Comparison of ENCODE assay signal across 9 cellular contexts in genomic region chr20:63216849-63217471, GRCh38. TPM values are rescaled to one million over a fixed set of nuclear protein-coding genes. Genes with fewer than 3 reads are reported as not detected.
A peak's percentile ranks its signal among the peaks of the same experiment; 100 is the strongest.
DNase-seq lines count a peak whose midpoint lies in the region; ATAC-seq and TF ChIP-seq lines count a peak whose summit lies in the region.
"Had no signal": no experiment of that assay in that cellular context is flagged by ENCODE, and none has a peak within 500 bp of the region (broad histone marks: within the 10 kb centered on the region; RNA-seq: fewer than 3 reads in every experiment).

No MANE protein-coding gene starts in this region.

- TF ChIP-seq CTCF in MCF 10A (IDR thresholded peaks at IDR 0.05; ENCODE audit: unreplicated experiment), result no peak

- peak overlapping the region; percentile 55 for H3K4me3 ChIP-seq in mononuclear cell (ENCODE audit: low read length)

- intact Hi-C loops in MCF 10A (cut with micrococcal nuclease), result no loop called here

- ATAC-seq in stimulated activated naive CD8-positive, alpha-beta T cell treated with anti-CD3 and anti-CD28 coated beads, Interleukin-15, Interleukin-2, amounts not matched to agents 100 U/mL and 50 U/mL, for 24 hours, result no peak
- no peak for ATAC-seq in GM19467 (IDR thresholded peaks at IDR 0.05; ENCODE audit: unreplicated experiment)

- H3K9me3 ChIP-seq in mononuclear cell (ENCODE audit: low read depth, low read length), result no peaks in the 10 kb centered on the region

- H3K9me3 Mint-ChIP-seq in stimulated activated naive CD8-positive, alpha-beta T cell treated with anti-CD3 and anti-CD28 coated beads, Interleukin-15, Interleukin-2, amounts not matched to agents 100 ng/mL and 50 ng/mL, for 24 hours, result no peaks in the 10 kb centered on the region
- no peaks in the 10 kb centered on the region for H3K9me3 Mint-ChIP-seq in MCF 10A (ENCODE audit: unreplicated experiment)

- CTCF ChIA-PET in MCF 10A (lab: Yijun Ruan, JAX), result interaction anchor here (0.6 to 1.3 kb wide), 2 partner anchors 30 to 34 kb away, joined by 3 to 8 read pairs; no protein-coding TSS in a partner anchor

- peak overlapping the region; percentile 85 for H3K27ac Mint-ChIP-seq in stimulated activated naive CD8-positive, alpha-beta T cell treated with anti-CD3 and anti-CD28 coated beads, Interleukin-15, Interleukin-2, amounts not matched to agents 100 ng/mL and 50 ng/mL, for 24 hours
- H3K27ac Mint-ChIP-seq in MCF 10A (ENCODE audit: low read depth, unreplicated experiment), result peak overlapping the region; percentile 82

- peaks cover 33% of the 10 kb centered on the region for H3K36me3 Mint-ChIP-seq in stimulated activated naive CD8-positive, alpha-beta T cell treated with anti-CD3 and anti-CD28 coated beads, Interleukin-15, Interleukin-2, amounts not matched to agents 100 ng/mL and 50 ng/mL, for 24 hours (ENCODE audit: low read depth)
- H3K36me3 Mint-ChIP-seq in MCF 10A (ENCODE audit: insufficient read depth, unreplicated experiment), result peaks cover 33% of the 10 kb centered on the region

- POLR2A ChIA-PET in MCF 10A (lab: Yijun Ruan, JAX), result interaction anchor here (0.6 to 2.0 kb wide), 6 partner anchors 9 to 92 kb away, joined by 3 to 6 read pairs (median 3); partner anchors contain the start of gene ARFGAP1

- H3K27me3 ChIP-seq in mononuclear cell (ENCODE audit: insufficient read depth, low read length), result no peaks in the 10 kb centered on the region

- no peak for DNase-seq in stimulated activated naive CD8-positive, alpha-beta T cell treated with anti-CD3 and anti-CD28 coated beads, Interleukin-15, Interleukin-2, amounts not matched to agents 100 U/mL and 50 U/mL, for 24 hours
- DNase-seq in MCF 10A (ENCODE audit: unreplicated experiment), result no peak
- DNase-seq in AML-193 (lab: John Stamatoyannopoulos, UW), result no peak
- DNase-seq in hippocampal formation (lab: John Stamatoyannopoulos, UW), result no peak
- no peak for DNase-seq in amniotic stem cell (lab: John Stamatoyannopoulos, UW)

- peak overlapping the region; percentile 74 for H3K4me3 Mint-ChIP-seq in stimulated activated naive CD8-positive, alpha-beta T cell treated with anti-CD3 and anti-CD28 coated beads, Interleukin-15, Interleukin-2, amounts not matched to agents 100 ng/mL and 50 ng/mL, for 24 hours
- peak overlapping the region; percentile 91 for H3K4me3 Mint-ChIP-seq in MCF 10A (ENCODE audit: unreplicated experiment)

- H3K27me3 Mint-ChIP-seq in stimulated activated naive CD8-positive, alpha-beta T cell treated with anti-CD3 and anti-CD28 coated beads, Interleukin-15, Interleukin-2, amounts not matched to agents 100 ng/mL and 50 ng/mL, for 24 hours, result no peaks in the 10 kb centered on the region
- peaks cover 17% of the 10 kb centered on the region for H3K27me3 Mint-ChIP-seq in MCF 10A (ENCODE audit: insufficient read depth, unreplicated experiment)

- BruUV-seq in MCF 10A (replicated peaks; lab: Mats Ljungman, UMichigan), result no TSS peak

- peaks cover 36% of the 10 kb centered on the region for H3K4me1 ChIP-seq in mononuclear cell (ENCODE audit: insufficient read depth, low read length)

- H3K4me1 Mint-ChIP-seq in stimulated activated naive CD8-positive, alpha-beta T cell treated with anti-CD3 and anti-CD28 coated beads, Interleukin-15, Interleukin-2, amounts not matched to agents 100 ng/mL and 50 ng/mL, for 24 hours (ENCODE audit: low read depth), result peaks cover 40% of the 10 kb centered on the region
- peaks cover 31% of the 10 kb centered on the region for H3K4me1 Mint-ChIP-seq in MCF 10A (ENCODE audit: insufficient read depth, unreplicated experiment)

RNA-seq across cellular contexts. Expression of gene YTHDF1, which starts 1.0 kb away (rescaled TPM):
- total RNA-seq in MCF 10A (2022), result 47.1 and 49.5 TPM in 2 replicates
- 34.0 TPM for total RNA-seq in mononuclear cell

RNA-seq across cellular contexts. Expression of gene BIRC7, which starts 18.7 kb away (rescaled TPM):
- total RNA-seq in MCF 10A (2022) (not detected in 2 replicates), mononuclear cell (0.21 TPM)
- total RNA-seq: T-helper 2 cell treated with Interferon-gamma antibody and Interleukin-4, amounts not matched to agents 100 ng/mL and 5 ng/mL, for 36 hours had no signal

RNA-seq across cellular contexts. Expression of gene NKAIN4, which starts 37.3 kb away (rescaled TPM):
- not detected in 2 replicates for total RNA-seq in MCF 10A (2022)
- not detected for total RNA-seq in mononuclear cell
- total RNA-seq: T-helper 2 cell treated with Interferon-gamma antibody and Interleukin-4, amounts not matched to agents 100 ng/mL and 5 ng/mL, for 36 hours had no signal

RNA-seq across cellular contexts. Expression of gene ARFGAP1, which starts 55.7 kb away (rescaled TPM):
- total RNA-seq in MCF 10A (2022) (93.6 and 97.2 TPM in 2 replicates), mononuclear cell (36.4 TPM)
